Comparison of ENCODE assay signal across 32 cellular contexts in genomic region chr6:3620937-3621336, GRCh38.
"Had no signal": no experiment of that assay in that cellular context is flagged by ENCODE, and none has a peak within 500 bp of the region (broad histone marks: within the 10 kb centered on the region; RNA-seq: fewer than 3 reads in every experiment).

No MANE protein-coding gene starts in this region.

- H3K36me3 Mint-ChIP-seq: activated naive CD4-positive, alpha-beta T cell treated with anti-CD3 and anti-CD28 coated beads, Interleukin-2, amount 50 U/mL, for 72 hours had no signal

- H3K27ac Mint-ChIP-seq: activated B cell treated with CpG ODN at 0.5 μM for 24 hours; activated naive CD4-positive, alpha-beta T cell treated with anti-CD3 and anti-CD28 coated beads for 36 hours; activated naive CD4-positive, alpha-beta T cell treated with anti-CD3 and anti-CD28 coated beads, Interleukin-2, amount 50 U/mL, for 72 hours; activated naive CD8-positive, alpha-beta T cell treated with anti-CD3 and anti-CD28 coated beads, Interleukin-2, amount 10 ng/mL, durations not matched to agents 7 days and 5 days; activated T-helper 1 cell treated with anti-CD3 and anti-CD28 coated beads, Interleukin-12 subunit alpha, Interleukin-12 subunit beta, Interleukin-2, Interleukin-4 antibody, amounts not matched to agents 30 ng/mL and 10 ng/mL and 1 ng/mL, durations not matched to agents 14 hours and 24 hours and 36 hours; activated T-helper 2 cell treated with anti-CD3 and anti-CD28 coated beads, Interferon-gamma antibody, Interleukin-2, Interleukin-4, amounts not matched to agents 10 μg/mL and 5 μg/mL and 100 μg/mL, durations not matched to agents 14 hours and 24 hours and 36 hours; dendritic cell treated with granulocyte-macrophage colony-stimulating factor and Interleukin-4, amounts not matched to agents 40 ng/mL and 50 ng/mL, for 4 days; T-helper 17 cell; T-helper 2 cell treated with Interferon-gamma antibody and Interleukin-4, amounts not matched to agents 5 μg/mL and 100 μg/mL, for 36 hours had no signal

- H3K4me1 Mint-ChIP-seq: activated B cell treated with CpG ODN at 0.5 μM for 24 hours had no signal

- H3K4me3 Mint-ChIP-seq: activated B cell treated with CpG ODN at 0.5 μM for 24 hours; activated naive CD4-positive, alpha-beta T cell treated with anti-CD3 and anti-CD28 coated beads for 36 hours; activated naive CD8-positive, alpha-beta T cell treated with anti-CD3 and anti-CD28 coated beads, Interleukin-2, amount 10 ng/mL, durations not matched to agents 7 days and 5 days; activated T-helper 1 cell treated with anti-CD3 and anti-CD28 coated beads, Interleukin-12 subunit alpha, Interleukin-12 subunit beta, Interleukin-2, Interleukin-4 antibody, amounts not matched to agents 30 ng/mL and 10 ng/mL and 1 ng/mL, durations not matched to agents 14 hours and 24 hours and 36 hours; dendritic cell treated with granulocyte-macrophage colony-stimulating factor and Interleukin-4, amounts not matched to agents 40 ng/mL and 50 ng/mL, for 4 days; T-helper 17 cell; T-helper 2 cell treated with Interferon-gamma antibody and Interleukin-4, amounts not matched to agents 5 μg/mL and 100 μg/mL, for 36 hours had no signal

- H3K27ac ChIP-seq: body of pancreas, colonic mucosa, dorsolateral prefrontal cortex, esophagus squamous epithelium, gastroesophageal sphincter, WERI-Rb-1 had no signal

- H3K9me3 Mint-ChIP-seq: activated B cell treated with CpG ODN at 0.5 μM for 24 hours; activated naive CD4-positive, alpha-beta T cell treated with anti-CD3 and anti-CD28 coated beads for 36 hours; activated naive CD4-positive, alpha-beta T cell treated with anti-CD3 and anti-CD28 coated beads, Interleukin-2, amount 50 U/mL, for 72 hours; activated naive CD8-positive, alpha-beta T cell treated with anti-CD3 and anti-CD28 coated beads, Interleukin-2, amount 10 ng/mL, durations not matched to agents 7 days and 5 days; activated T-helper 1 cell treated with anti-CD3 and anti-CD28 coated beads, Interleukin-12 subunit alpha, Interleukin-12 subunit beta, Interleukin-2, Interleukin-4 antibody, amounts not matched to agents 30 ng/mL and 10 ng/mL and 1 ng/mL, durations not matched to agents 14 hours and 24 hours and 36 hours; activated T-helper 2 cell treated with anti-CD3 and anti-CD28 coated beads, Interferon-gamma antibody, Interleukin-2, Interleukin-4, amounts not matched to agents 10 μg/mL and 5 μg/mL and 100 μg/mL, durations not matched to agents 14 hours and 24 hours and 36 hours; dendritic cell treated with granulocyte-macrophage colony-stimulating factor and Interleukin-4, amounts not matched to agents 40 ng/mL and 50 ng/mL, for 4 days; T-helper 2 cell treated with Interferon-gamma antibody and Interleukin-4, amounts not matched to agents 5 μg/mL and 100 μg/mL, for 36 hours had no signal

- ATAC-seq: activated CD4-positive, CD25-positive, alpha-beta regulatory T cell treated with anti-CD3 and anti-CD28 coated beads, Interleukin-2, amount 50 U/mL, for 24 hours; activated naive CD4-positive, alpha-beta T cell treated with anti-CD3 and anti-CD28 coated beads, Interleukin-2, amount 50 U/mL, for 72 hours; body of pancreas; gastroesophageal sphincter; SK-N-SH treated with all-trans-retinoic acid at 6 μM for 48 hours; T-helper 17 cell had no signal

- H3K4me3 ChIP-seq: body of pancreas, colonic mucosa, dorsolateral prefrontal cortex, esophagus squamous epithelium, gastroesophageal sphincter had no signal

- DNase-seq: activated B cell treated with CpG ODN at 0.5 μM for 24 hours; activated CD4-positive, alpha-beta T cell treated with anti-CD3 and anti-CD28 coated beads for 48 hours; activated CD4-positive, alpha-beta T cell treated with anti-CD3 and anti-CD28 coated beads, Interleukin-2, amount 50 U/mL, for 1 hour; activated CD4-positive, alpha-beta T cell treated with anti-CD3 and anti-CD28 coated beads, Interleukin-2, amount 50 U/mL, for 48 hours; activated CD8-positive, alpha-beta memory T cell treated with anti-CD3 and anti-CD28 coated beads, Interleukin-2, amount 50 U/mL, for 4 hours; activated effector memory CD4-positive, alpha-beta T cell treated with anti-CD3 and anti-CD28 coated beads, Interleukin-2, amount 50 U/mL, for 16 hours; activated naive CD4-positive, alpha-beta T cell treated with anti-CD3 and anti-CD28 coated beads for 36 hours; activated naive CD8-positive, alpha-beta T cell treated with anti-CD3 and anti-CD28 coated beads, Interleukin-2, amount 10 ng/mL, durations not matched to agents 7 days and 5 days; activated T-cell treated with anti-CD3 and anti-CD28 coated beads, Interleukin-2, amount 50 U/mL, for 1 hour; activated T-cell treated with anti-CD3 and anti-CD28 coated beads, Interleukin-2, amount 50 U/mL, for 48 hours; anterior cingulate cortex; body of pancreas; central memory CD4-positive, alpha-beta T cell; cerebellar nuclear complex; colonic mucosa; dorsolateral prefrontal cortex; effector memory CD4-positive, alpha-beta T cell; erythroblast; esophagus squamous epithelium; foreskin melanocyte; T-helper 1 cell; T-helper 17 cell; T1000; WERI-Rb-1 had no signal
